ENCODE assay signal across 25 cellular contexts in genomic region chr1:27710574-27710973, GRCh38.
"Had no signal": no experiment of that assay in that cellular context is flagged by ENCODE, and none has a peak within 500 bp of the region (broad histone marks: within the 10 kb centered on the region; RNA-seq: fewer than 3 reads in every experiment).

No MANE protein-coding gene starts in this region.

- H3K27ac Mint-ChIP-seq: dendritic cell treated with granulocyte-macrophage colony-stimulating factor and Interleukin-4, amounts not matched to agents 40 ng/mL and 50 ng/mL, for 4 days; effector memory CD8-positive, alpha-beta T cell; endodermal cell had no signal

- DNase-seq: colonic mucosa; cortex of kidney; dermis blood vessel endothelial cell; dorsolateral prefrontal cortex; effector CD4-positive, alpha-beta T cell; effector CD8-positive, alpha-beta T cell; effector memory CD4-positive, alpha-beta T cell; effector memory CD8-positive, alpha-beta T cell; endodermal cell; erythroblast; esophagus squamous epithelium; foreskin fibroblast; foreskin keratinocyte; foreskin melanocyte; gastrocnemius medialis; glutamatergic neuron; head of caudate nucleus; heart left ventricle; heart right ventricle had no signal

- H3K4me3 Mint-ChIP-seq: dendritic cell treated with granulocyte-macrophage colony-stimulating factor and Interleukin-4, amounts not matched to agents 40 ng/mL and 50 ng/mL, for 4 days; effector memory CD8-positive, alpha-beta T cell; endodermal cell had no signal

- FAIRE-seq: colon, endometrium, endothelial cell of umbilical vein had no signal

- H3K9me3 Mint-ChIP-seq: effector memory CD8-positive, alpha-beta T cell had no signal

- ATAC-seq: effector memory CD8-positive, alpha-beta T cell; esophagus mucosa; foreskin keratinocyte; gastrocnemius medialis; gastroesophageal sphincter; heart left ventricle; heart right ventricle had no signal
